Comparison of ENCODE assay signal across 12 cellular contexts in the genomic region with DNA sequence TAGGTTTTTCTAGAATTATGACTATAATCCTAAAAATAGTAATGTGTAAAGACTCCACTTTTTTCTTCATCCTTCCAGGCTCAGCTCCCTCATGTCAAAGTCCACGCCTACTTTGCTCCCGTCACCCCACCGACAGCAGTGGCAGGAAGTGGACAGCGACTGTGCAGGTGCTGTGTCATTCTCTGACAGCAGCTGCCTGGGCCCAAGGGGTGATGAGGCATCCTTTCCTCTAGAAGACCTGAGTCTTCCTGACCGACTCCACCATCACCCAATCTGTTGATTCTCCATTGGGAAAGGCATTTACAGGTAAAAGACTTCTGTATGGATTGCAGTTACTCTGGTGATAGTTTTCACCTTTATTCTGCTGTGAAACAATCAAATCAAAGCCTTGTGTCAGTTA. TPM values are rescaled to one million over a fixed set of nuclear protein-coding genes. Genes with fewer than 3 reads are reported as not detected.
DNase-seq lines count a peak whose midpoint lies in the region; ATAC-seq and TF ChIP-seq lines count a peak whose summit lies in the region.
"Had no signal": no experiment of that assay in that cellular context is flagged by ENCODE, and none has a peak within 500 bp of the region (broad histone marks: within the 10 kb centered on the region; RNA-seq: fewer than 3 reads in every experiment).

No MANE protein-coding gene starts in this region.

- no peaks in the 10 kb centered on the region for H3K27me3 Mint-ChIP-seq in Caco-2 (ENCODE audit: insufficient read depth, unreplicated experiment)

- H3K79me2 ChIP-seq in mesendoderm (ENCODE audit: control insufficient read depth, insufficient read depth, low read length) = no peaks in the 10 kb centered on the region

- no peak overlapping the region for H3K4ac ChIP-seq in mesendoderm (ENCODE audit: low read depth, low read length)

- no peak for TF ChIP-seq CTCF in Caco-2 (IDR thresholded peaks at IDR 0.05; ENCODE audit: insufficient read depth in 1 of 2, low read depth in 1 of 2, low read length in 1 of 2, severe bottlenecking in 1 of 2, unreplicated experiment in 1 of 2)

- no TSS peak for BruUV-seq in Caco-2 (replicated peaks; lab: Mats Ljungman, UMichigan)

- no peak overlapping the region for H2BK15ac ChIP-seq in mesendoderm (replicated peaks; ENCODE audit: low read depth)

- H3K9me3 Mint-ChIP-seq in Caco-2 (ENCODE audit: unreplicated experiment) = no peaks in the 10 kb centered on the region

- H3K4me3 ChIP-seq in mesendoderm (ENCODE audit: low read length) (no peak overlapping the region), Caco-2 (ENCODE audit: low read depth, low read length) (no peak overlapping the region)

- H4K8ac ChIP-seq in mesendoderm (ENCODE audit: low read depth, low read length) = no peak overlapping the region

- H3K27me3 ChIP-seq in mesendoderm (ENCODE audit: insufficient read depth, low read length, poor library complexity) = no peaks in the 10 kb centered on the region
- no peaks in the 10 kb centered on the region for H3K27me3 ChIP-seq in Caco-2 (replicated peaks; ENCODE audit: control insufficient read depth, insufficient read depth, low read length)

- H3K23ac ChIP-seq in mesendoderm (ENCODE audit: low read length) = no peak overlapping the region

- H3K4me1 ChIP-seq in mesendoderm (ENCODE audit: control insufficient read depth, low read depth, low read length) (no peaks in the 10 kb centered on the region), Caco-2 (no peaks in the 10 kb centered on the region)

- no peaks in the 10 kb centered on the region for H3K4me1 Mint-ChIP-seq in Caco-2 (ENCODE audit: low read depth, unreplicated experiment)

- peaks cover 1% of the 10 kb centered on the region for H3K36me3 ChIP-seq in mesendoderm (ENCODE audit: control insufficient read depth, insufficient read depth, low read length)
- H3K36me3 ChIP-seq in Caco-2 (ENCODE audit: control insufficient read depth, insufficient read depth, low read length) = peaks cover 2% of the 10 kb centered on the region

- H3K9ac ChIP-seq in mesendoderm (ENCODE audit: low read length) = no peak overlapping the region

- no peak overlapping the region for H2AK5ac ChIP-seq in mesendoderm (ENCODE audit: low read length)

- no peak overlapping the region for H3K56ac ChIP-seq in mesendoderm (ENCODE audit: low read length)

- WGBS in mesendoderm (ENCODE audit: extremely low coverage, insufficient coverage, low lambda C conversion rate) = no CpG with 5 or more reads among the region's 5 CpGs

- no peak overlapping the region for H3K27ac ChIP-seq in mesendoderm (ENCODE audit: low read depth, low read length)

- POLR2A ChIA-PET in Caco-2 (lab: Charles Lee) = no interaction called here

- H3K79me1 ChIP-seq in mesendoderm (ENCODE audit: low read length) = no peaks in the 10 kb centered on the region

- intact Hi-C loops in Caco-2 (cut with micrococcal nuclease; ENCODE audit: unreplicated experiment) = no loop called here

- H2BK5ac ChIP-seq in mesendoderm (ENCODE audit: low read length) = no peak overlapping the region

- H3K36me3 Mint-ChIP-seq in Caco-2 (ENCODE audit: insufficient read depth, unreplicated experiment) = peaks cover 87% of the 10 kb centered on the region

- no peak for ATAC-seq in GM19023 (IDR thresholded peaks at IDR 0.05; ENCODE audit: unreplicated experiment)
- ATAC-seq in GM18520 (IDR thresholded peaks at IDR 0.05; ENCODE audit: unreplicated experiment) = no peak
- no peak for ATAC-seq in GM21825 (IDR thresholded peaks at IDR 0.05; ENCODE audit: unreplicated experiment)

- H3K18ac ChIP-seq in mesendoderm (ENCODE audit: low read length) = no peak overlapping the region

- no peak overlapping the region for H3K4me2 ChIP-seq in mesendoderm (ENCODE audit: low read length)

- H3K27ac Mint-ChIP-seq in Caco-2 (ENCODE audit: unreplicated experiment) = no peak overlapping the region

- DNase-seq in stimulated activated naive CD4-positive, alpha-beta T cell treated with Interleukin-2 at 50 U/mL for 16 hours (lab: John Stamatoyannopoulos, UW) = peak; percentile 10
- DNase-seq in stimulated activated naive CD4-positive, alpha-beta T cell (lab: John Stamatoyannopoulos, UW) = no peak
- DNase-seq in activated T-cell treated with anti-CD3 and anti-CD28 coated beads for 48 hours (ENCODE audit: low read depth) (peak; percentile 40), mesendoderm (peak; percentile 2), Caco-2 (no peak)
- DNase-seq: foreskin fibroblast, GDM1, NCI-H146, posterior cingulate gyrus had no signal

- no peak overlapping the region for H4K5ac ChIP-seq in mesendoderm (ENCODE audit: low read length)

- no peaks in the 10 kb centered on the region for H3K9me3 ChIP-seq in Caco-2

- CTCF ChIA-PET in Caco-2 (lab: Charles Lee) = interaction anchor here (0.6 kb wide), 1 partner anchor 168 kb away, joined by 3 read pairs; no protein-coding TSS in a partner anchor

- H3K4me3 Mint-ChIP-seq in Caco-2 (ENCODE audit: unreplicated experiment) = no peak overlapping the region

- H2BK120ac ChIP-seq in mesendoderm (ENCODE audit: low read depth, low read length) = no peak overlapping the region

RNA-seq across cellular contexts. Expression of a gene that starts 54.8 kb away (rescaled TPM):
- 63.1 TPM for polyA plus RNA-seq in mesendoderm (2013, experiment 1 of 2)
- 69.1 TPM for polyA plus RNA-seq in mesendoderm (2013, experiment 2 of 2)
- 87.7 and 90.8 TPM in 2 replicates for total RNA-seq in Caco-2 (2022)

Comparison
In these comparisons a context has a peak if more than half of its experiments do, and no peak if none do; other contexts are left out.
1. DNase-seq: peak in stimulated activated naive CD4-positive, alpha-beta T cell treated with Interleukin-2 at 50 U/mL for 16 hours (single experiment), activated T-cell treated with anti-CD3 and anti-CD28 coated beads for 48 hours (single experiment) and mesendoderm (single experiment); none in stimulated activated naive CD4-positive, alpha-beta T cell (0 of 6) and Caco-2 (0 of 2).